ENCODE assay signal across 19 cellular contexts in genomic region chr3:50913279-50913678, GRCh38.
DNase-seq lines count a peak whose midpoint lies in the region; ATAC-seq and TF ChIP-seq lines count a peak whose summit lies in the region.
"Had no signal": no experiment of that assay in that cellular context is flagged by ENCODE, and none has a peak within 500 bp of the region (broad histone marks: within the 10 kb centered on the region; RNA-seq: fewer than 3 reads in every experiment).

No MANE protein-coding gene starts in this region.

- no peak for DNase-seq in GM23338 (ENCODE audit: low spot score)
- peak; percentile 11 for DNase-seq in NCI-H1092 (lab: John Stamatoyannopoulos, UW)
- DNase-seq in SHP77 (lab: John Stamatoyannopoulos, UW) = peak; percentile 9 to 57
- peak; percentile 34 to 58 for DNase-seq in mesothelial cell of epicardium (ENCODE audit: low spot score in 2 of 2, unreplicated experiment in 2 of 2)
- DNase-seq in epidermal melanocyte (ENCODE audit: insufficient read length, low spot score) = no peak
- DNase-seq in T-helper 9 cell = no peak
- DNase-seq: activated CD4-positive, alpha-beta T cell treated with anti-CD3 and anti-CD28 coated beads, Interleukin-2, amount 10 ng/mL, durations not matched to agents 24 days and 14 days; activated naive CD8-positive, alpha-beta T cell treated with anti-CD3 and anti-CD28 coated beads, Interleukin-2, amount 10 ng/mL, durations not matched to agents 7 days and 5 days; IMR-90; NCI-H2081; NCI-H510A treated with DMSO at 0.1 percent for 48 hours; stimulated activated CD4-positive, alpha-beta T cell treated with anti-CD3 and anti-CD28 coated beads, Interleukin-4, amount 100 ng/mL, for 24 hours; stimulated activated naive CD8-positive, alpha-beta T cell treated with anti-CD3 and anti-CD28 coated beads, Interleukin-15, amount 100 ng/mL, for 72 hours; T-helper 1 cell had no signal

- ATAC-seq in GM23338 = peak; percentile 57
- no peak for ATAC-seq in GM18907 (IDR thresholded peaks at IDR 0.05; ENCODE audit: unreplicated experiment)
- ATAC-seq: activated T-helper 17 cell treated with anti-CD3 and anti-CD28 coated beads, Interleukin-2, amount 50 U/mL, for 72 hours; stimulated activated naive CD8-positive, alpha-beta T cell treated with anti-CD3 and anti-CD28 coated beads, Interleukin-15, amount 100 ng/mL, for 72 hours had no signal

- peaks cover 6% of the 10 kb centered on the region; the same call in 1 of the 2 replicates for H3K9me2 ChIP-seq in GM23338 (ENCODE audit: insufficient read depth)

- H3K27ac Mint-ChIP-seq in GM23338 = no peak overlapping the region
- H3K27ac Mint-ChIP-seq in mesothelial cell of epicardium = peak overlapping the region; percentile 77
- H3K27ac Mint-ChIP-seq: activated CD4-positive, alpha-beta T cell treated with anti-CD3 and anti-CD28 coated beads, Interleukin-2, amount 10 ng/mL, durations not matched to agents 24 days and 14 days; activated naive CD8-positive, alpha-beta T cell treated with anti-CD3 and anti-CD28 coated beads, Interleukin-2, amount 10 ng/mL, durations not matched to agents 7 days and 5 days; activated T-helper 17 cell treated with anti-CD3 and anti-CD28 coated beads, Interleukin-2, amount 50 U/mL, for 72 hours; B cell; brain; stimulated activated naive CD8-positive, alpha-beta T cell treated with anti-CD3 and anti-CD28 coated beads, Interleukin-15, amount 100 ng/mL, for 72 hours had no signal

- H3K36me3 Mint-ChIP-seq in GM23338 (ENCODE audit: low read depth) = peaks cover 3% of the 10 kb centered on the region; the same call in 2 of the 3 replicates
- H3K36me3 Mint-ChIP-seq in mesothelial cell of epicardium = no peaks in the 10 kb centered on the region
- H3K36me3 Mint-ChIP-seq: activated naive CD8-positive, alpha-beta T cell treated with anti-CD3 and anti-CD28 coated beads, Interleukin-2, amount 10 ng/mL, durations not matched to agents 7 days and 5 days; brain had no signal

- H3K4me3 Mint-ChIP-seq in GM23338 (no peak overlapping the region), mesothelial cell of epicardium (no peak overlapping the region)
- H3K4me3 Mint-ChIP-seq: activated CD4-positive, alpha-beta T cell treated with anti-CD3 and anti-CD28 coated beads, Interleukin-2, amount 10 ng/mL, durations not matched to agents 24 days and 14 days; activated naive CD8-positive, alpha-beta T cell treated with anti-CD3 and anti-CD28 coated beads, Interleukin-2, amount 10 ng/mL, durations not matched to agents 7 days and 5 days; activated T-helper 17 cell treated with anti-CD3 and anti-CD28 coated beads, Interleukin-2, amount 50 U/mL, for 72 hours; B cell; brain; stimulated activated naive CD8-positive, alpha-beta T cell treated with anti-CD3 and anti-CD28 coated beads, Interleukin-15, amount 100 ng/mL, for 72 hours had no signal

- TF ChIP-seq CTCF in GM23338 (conservative IDR thresholded peaks at IDR 0.05; ENCODE audit: low read depth in 2 of 2) (no peak), mesothelial cell of epicardium (IDR thresholded peaks at IDR 0.05; ENCODE audit: unreplicated experiment) (no peak)

- H3K4me1 Mint-ChIP-seq in GM23338 = peaks cover 5% of the 10 kb centered on the region; the same call in 1 of the 3 replicates
- peaks cover 10% of the 10 kb centered on the region for H3K4me1 Mint-ChIP-seq in mesothelial cell of epicardium
- H3K4me1 Mint-ChIP-seq: activated CD4-positive, alpha-beta T cell treated with anti-CD3 and anti-CD28 coated beads, Interleukin-2, amount 10 ng/mL, durations not matched to agents 24 days and 14 days; activated naive CD8-positive, alpha-beta T cell treated with anti-CD3 and anti-CD28 coated beads, Interleukin-2, amount 10 ng/mL, durations not matched to agents 7 days and 5 days; activated T-helper 17 cell treated with anti-CD3 and anti-CD28 coated beads, Interleukin-2, amount 50 U/mL, for 72 hours; B cell; brain; stimulated activated naive CD8-positive, alpha-beta T cell treated with anti-CD3 and anti-CD28 coated beads, Interleukin-15, amount 100 ng/mL, for 72 hours had no signal

- 0 out of 2 replicates have a peak, but pooled peaks cover 2% of the 10 kb centered on the region for H3K4me1 ChIP-seq in GM23338 (ENCODE audit: insufficient read depth)
- H3K4me1 ChIP-seq: prostate gland had no signal

- H3K9me3 Mint-ChIP-seq in GM23338 = peaks cover 5% of the 10 kb centered on the region
- peaks cover 22% of the 10 kb centered on the region for H3K9me3 Mint-ChIP-seq in mesothelial cell of epicardium
- H3K9me3 Mint-ChIP-seq: activated CD4-positive, alpha-beta T cell treated with anti-CD3 and anti-CD28 coated beads, Interleukin-2, amount 10 ng/mL, durations not matched to agents 24 days and 14 days had no signal

- no peaks in the 10 kb centered on the region for H3F3A ChIP-seq in GM23338 (replicated peaks; ENCODE audit: low read depth)

- H3K27ac ChIP-seq in GM23338 (ENCODE audit: low read depth) = no peak overlapping the region
- H3K27ac ChIP-seq: prostate gland had no signal

- H2AFZ ChIP-seq in GM23338 = no peak overlapping the region

- no peak overlapping the region for H3K4me2 ChIP-seq in GM23338

- H3K27me3 Mint-ChIP-seq in GM23338 (ENCODE audit: insufficient read depth, low read depth, poor library complexity) = no peaks in the 10 kb centered on the region
- no peaks in the 10 kb centered on the region for H3K27me3 Mint-ChIP-seq in mesothelial cell of epicardium (ENCODE audit: low read depth)
- H3K27me3 Mint-ChIP-seq: brain had no signal

- H3K36me3 ChIP-seq in GM23338 (ENCODE audit: insufficient read depth) = no peaks in the 10 kb centered on the region
- H3K36me3 ChIP-seq: prostate gland had no signal

- H3K79me2 ChIP-seq in GM23338 (replicated peaks; ENCODE audit: insufficient read depth) = peaks cover 17% of the 10 kb centered on the region

- H3K27me3 ChIP-seq in GM23338 (ENCODE audit: insufficient read depth) = no peaks in the 10 kb centered on the region

- H4K20me1 ChIP-seq in GM23338 (replicated peaks; ENCODE audit: insufficient read depth) = no peaks in the 10 kb centered on the region

- H3K4me3 ChIP-seq in GM23338 = no peak overlapping the region
- H3K4me3 ChIP-seq: prostate gland had no signal

TF ChIP-seq in GM23338, 12 proteins besides CTCF, POLR2A, EP300 and RAD21 (continues in another document):
- TF ChIP-seq ETS1 (IDR thresholded peaks at IDR 0.05) (no peak), ZNF114 (CRISPR knock-in tag; IDR thresholded peaks at IDR 0.05) (no peak), JUNB (IDR thresholded peaks at IDR 0.05; ENCODE audit: unreplicated experiment) (no peak), EZH2 (IDR thresholded peaks at IDR 0.05; ENCODE audit: low read depth, unreplicated experiment) (no peak), EZH2phosphoT487 (IDR thresholded peaks at IDR 0.05; ENCODE audit: unreplicated experiment) (no peak), ZNF331 (CRISPR knock-in tag; IDR thresholded peaks at IDR 0.05; ENCODE audit: low read depth) (no peak), POLR2AphosphoS5 (IDR thresholded peaks at IDR 0.05; ENCODE audit: low read depth) (no peak), NANOG (IDR thresholded peaks at IDR 0.05; ENCODE audit: borderline replicate concordance) (no peak), REST (IDR thresholded peaks at IDR 0.05; ENCODE audit: unreplicated experiment) (no peak), CREB1 (CRISPR knock-in tag; IDR thresholded peaks at IDR 0.05; ENCODE audit: low read depth) (no peak)

Comparison
In these comparisons a context has a peak if more than half of its experiments do, and no peak if none do; other contexts are left out.
1. DNase-seq: peak in NCI-H1092 (single experiment), SHP77 (2 of 2) and mesothelial cell of epicardium (2 of 2); none in GM23338 (single experiment), epidermal melanocyte (single experiment) and T-helper 9 cell (single experiment).